9 cellular contexts compared by ENCODE assay signal in the genomic region with DNA sequence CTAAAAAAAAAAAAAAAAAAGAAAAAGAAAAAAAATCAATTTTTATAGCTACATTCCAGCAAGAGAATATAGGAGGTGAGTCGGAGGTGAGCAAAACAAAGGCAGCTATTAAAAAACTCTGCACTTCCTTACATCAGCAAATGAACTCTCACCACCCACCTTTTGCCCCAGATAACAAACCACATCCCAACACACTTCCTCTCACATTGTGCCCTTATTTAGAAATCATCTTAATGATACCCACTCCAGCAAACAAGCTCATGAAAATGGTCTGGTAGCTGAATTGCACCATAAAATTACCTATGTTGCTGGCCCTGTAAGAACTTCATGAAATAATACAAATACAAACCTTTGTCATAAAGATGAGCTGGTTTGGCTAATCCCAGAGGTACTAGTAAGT.
DNase-seq lines count a peak whose midpoint lies in the region; ATAC-seq and TF ChIP-seq lines count a peak whose summit lies in the region.
"Had no signal": no experiment of that assay in that cellular context is flagged by ENCODE, and none has a peak within 500 bp of the region (broad histone marks: within the 10 kb centered on the region; RNA-seq: fewer than 3 reads in every experiment).

No MANE protein-coding gene starts in this region.

- H3K36me3 ChIP-seq in HAP-1 (replicated peaks), result peaks cover 30% of the 10 kb centered on the region
- peaks cover 0 to 28% of the 10 kb centered on the region in 2 donors for H3K36me3 ChIP-seq in gastrocnemius medialis

- in situ Hi-C loops in HAP-1 (cut with MboI; ENCODE audit: low sequenced_read_pairs), result no loop called here
- in situ Hi-C loops in gastrocnemius medialis (cut with MboI; ENCODE audit: low sequenced_read_pairs in 4 of 4), result no loop called here

- no peak for TF ChIP-seq CTCF in gastrocnemius medialis (IDR thresholded peaks at IDR 0.05 in 4 of 5, conservative IDR thresholded peaks at IDR 0.05 in 1 of 5)

- no peaks in the 10 kb centered on the region for H3K27me3 ChIP-seq in HAP-1 (ENCODE audit: low read depth)
- H3K27me3 ChIP-seq in gastrocnemius medialis, result no peaks in the 10 kb centered on the region

- peaks cover 24% of the 10 kb centered on the region for H3K4me1 Mint-ChIP-seq in activated T-helper 17 cell treated with anti-CD3 and anti-CD28 coated beads, Interleukin-2, amount 50 U/mL, for 72 hours

- peak; percentile 83 for ATAC-seq in activated T-helper 17 cell treated with anti-CD3 and anti-CD28 coated beads, Interleukin-2, amount 50 U/mL, for 72 hours (replicated peaks)
- ATAC-seq in gastrocnemius medialis (no peak), GM21367 (IDR thresholded peaks at IDR 0.05; ENCODE audit: unreplicated experiment) (no peak)

- H3K9me3 Mint-ChIP-seq in activated T-helper 17 cell treated with anti-CD3 and anti-CD28 coated beads, Interleukin-2, amount 50 U/mL, for 72 hours, result no peaks in the 10 kb centered on the region

- H3K4me1 ChIP-seq in HAP-1, result peaks cover 3% of the 10 kb centered on the region; the same call in 1 of the 2 replicates
- H3K4me1 ChIP-seq in gastrocnemius medialis, result peaks cover 1 to 12% of the 10 kb centered on the region in 2 donors

- no peak for TF ChIP-seq POLR2A in gastrocnemius medialis (IDR thresholded peaks at IDR 0.05)

- H3K4me3 ChIP-seq in HAP-1 (no peak overlapping the region), gastrocnemius medialis (no peak overlapping the region)

- peaks cover 77% of the 10 kb centered on the region for H3K36me3 Mint-ChIP-seq in activated T-helper 17 cell treated with anti-CD3 and anti-CD28 coated beads, Interleukin-2, amount 50 U/mL, for 72 hours (ENCODE audit: low read depth)

- no peak overlapping the region for H3K27ac ChIP-seq in gastrocnemius medialis

- peak; percentile 6 for DNase-seq in activated CD4-positive, CD25-positive, alpha-beta regulatory T cell treated with anti-CD3 and anti-CD28 coated beads, Interleukin-2, amount 50 U/mL, for 16 hours (ENCODE audit: low read depth, low spot score)
- DNase-seq in activated CD4-positive, CD25-positive, alpha-beta regulatory T cell (lab: John Stamatoyannopoulos, UW), result no peak
- DNase-seq in HT-29 (ENCODE audit: low spot score) (peak; percentile 71), renal cortical epithelial cell (ENCODE audit: low read depth) (peak; percentile 63), HAP-1 (ENCODE audit: low spot score in 2 of 2) (no peak), gastrocnemius medialis (no peak)
- DNase-seq: NCI-H82 had no signal

- intact Hi-C loops in gastrocnemius medialis (cut with DNase I; ENCODE audit: low total_unique reads), result no loop called here

- peak overlapping the region; percentile 64 for H3K4me3 Mint-ChIP-seq in activated T-helper 17 cell treated with anti-CD3 and anti-CD28 coated beads, Interleukin-2, amount 50 U/mL, for 72 hours

- no peaks in the 10 kb centered on the region for H3K27me3 Mint-ChIP-seq in activated T-helper 17 cell treated with anti-CD3 and anti-CD28 coated beads, Interleukin-2, amount 50 U/mL, for 72 hours

- H3K9me3 ChIP-seq in HAP-1 (no peaks in the 10 kb centered on the region), gastrocnemius medialis (no peaks in the 10 kb centered on the region)

- H3K27ac Mint-ChIP-seq in activated T-helper 17 cell treated with anti-CD3 and anti-CD28 coated beads, Interleukin-2, amount 50 U/mL, for 72 hours, result peak overlapping the region; percentile 77

Comparison
In these comparisons a context has a peak if more than half of its experiments do, and no peak if none do; other contexts are left out.
1. DNase-seq: peak in activated CD4-positive, CD25-positive, alpha-beta regulatory T cell treated with anti-CD3 and anti-CD28 coated beads, Interleukin-2, amount 50 U/mL, for 16 hours (single experiment), HT-29 (single experiment) and renal cortical epithelial cell (single experiment); none in activated CD4-positive, CD25-positive, alpha-beta regulatory T cell (0 of 4), HAP-1 (0 of 2) and gastrocnemius medialis (0 of 2).